Comparison of ENCODE assay signal across 1 cellular context in the genomic region with DNA sequence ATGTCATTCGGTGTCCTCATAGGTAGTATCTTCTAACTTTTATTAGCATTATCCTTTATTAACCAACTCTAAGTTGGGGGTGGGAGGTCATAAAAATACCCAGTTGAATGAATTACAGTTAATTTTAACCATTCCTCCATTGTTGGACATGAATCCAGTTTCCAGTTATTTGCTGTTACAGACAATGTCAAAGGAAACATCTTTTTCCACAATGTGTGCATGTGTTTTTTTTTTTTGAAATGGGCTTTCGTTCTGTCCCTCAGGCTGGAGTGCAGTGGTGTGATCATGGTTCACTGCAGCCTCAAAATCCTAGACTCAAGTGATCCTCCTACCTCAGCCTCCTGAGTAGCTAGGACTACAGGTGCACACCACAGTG.
TF ChIP-seq lines count a peak whose summit lies in the region.

No MANE protein-coding gene starts in this region.

TF ChIP-seq in HEK293, 187 proteins besides CTCF, POLR2A, EP300 and RAD21 (continued from another document):
- TF ChIP-seq, protein P1, sequence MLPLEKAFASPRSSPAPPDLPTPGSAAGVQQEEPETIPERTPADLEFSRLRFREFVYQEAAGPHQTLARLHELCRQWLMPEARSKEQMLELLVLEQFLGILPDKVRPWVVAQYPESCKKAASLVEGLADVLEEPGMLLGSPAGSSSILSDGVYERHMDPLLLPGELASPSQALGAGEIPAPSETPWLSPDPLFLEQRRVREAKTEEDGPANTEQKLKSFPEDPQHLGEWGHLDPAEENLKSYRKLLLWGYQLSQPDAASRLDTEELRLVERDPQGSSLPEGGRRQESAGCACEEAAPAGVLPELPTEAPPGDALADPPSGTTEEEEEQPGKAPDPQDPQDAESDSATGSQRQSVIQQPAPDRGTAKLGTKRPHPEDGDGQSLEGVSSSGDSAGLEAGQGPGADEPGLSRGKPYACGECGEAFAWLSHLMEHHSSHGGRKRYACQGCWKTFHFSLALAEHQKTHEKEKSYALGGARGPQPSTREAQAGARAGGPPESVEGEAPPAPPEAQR (tag by site-specific recombination; IDR thresholded peaks at IDR 0.05), result no peak
- no peak for TF ChIP-seq ZBTB17 (tag by site-specific recombination; IDR thresholded peaks at IDR 0.05)
- TF ChIP-seq ZNF529 (tag by site-specific recombination; IDR thresholded peaks at IDR 0.05; ENCODE audit: insufficient replicate concordance), result no peak
- TF ChIP-seq ZBTB8A (tag by site-specific recombination; IDR thresholded peaks at IDR 0.05), result no peak
- TF ChIP-seq ZNF292 (tag by site-specific recombination; IDR thresholded peaks at IDR 0.05; ENCODE audit: borderline replicate concordance, low read depth), result no peak
